ENCODE assay signal across 8 cellular contexts in genomic region chr22:19942886-19943664, GRCh38. TPM values are rescaled to one million over a fixed set of nuclear protein-coding genes. Genes with fewer than 3 reads are reported as not detected.
DNase-seq lines count a peak whose midpoint lies in the region; ATAC-seq and TF ChIP-seq lines count a peak whose summit lies in the region.

No MANE protein-coding gene starts in this region.

- H3K4me3 ChIP-seq in PC-3 (ENCODE audit: low read length) (peak overlapping the region; percentile 93), mucosa of descending colon (no peak overlapping the region), urinary bladder (ENCODE audit: low read depth, low read length) (no peak overlapping the region)

- POLR2A ChIA-PET in PC-3 (lab: Charles Lee; ENCODE audit: unreplicated experiment): no interaction called here

- no peaks in the 10 kb centered on the region for H3K27me3 ChIP-seq in PC-3 (ENCODE audit: low read length)

- BruUV-seq in PC-3 (replicated peaks; lab: Mats Ljungman, UMichigan): no TSS peak

- no peak for TF ChIP-seq CTCF in PC-3 (conservative IDR thresholded peaks at IDR 0.05; ENCODE audit: low read depth, low read length)
- no peak for TF ChIP-seq CTCF in mucosa of descending colon (IDR thresholded peaks at IDR 0.05)

- intact Hi-C loops in PC-3 (cut with micrococcal nuclease) (no loop called here), mucosa of descending colon (cut with DNase I, micrococcal nuclease) (no loop called here)

- 25% methylated on average over 10 of the region's 10 CpGs for WGBS in urinary bladder

- no peaks in the 10 kb centered on the region for H3K36me3 ChIP-seq in PC-3 (ENCODE audit: low read depth, low read length)
- H3K36me3 ChIP-seq in mucosa of descending colon (ENCODE audit: low read depth): no peaks in the 10 kb centered on the region
- no peaks in the 10 kb centered on the region for H3K36me3 ChIP-seq in urinary bladder (ENCODE audit: insufficient read depth)

- peak overlapping the region; percentile 93 for H3K4me3 Mint-ChIP-seq in activated T-cell treated with anti-CD3 and anti-CD28 coated beads, Interleukin-2, amount 50 U/mL, for 4 hours

- CTCF ChIA-PET in PC-3 (lab: Charles Lee): interaction anchor here (0.5 kb wide), 1 partner anchor 13 kb away, joined by 14 read pairs; no protein-coding TSS in a partner anchor

- H4K20me1 ChIP-seq in PC-3 (ENCODE audit: low read length): no peaks in the 10 kb centered on the region

- no peak for DNase-seq in activated T-cell treated with anti-CD3 and anti-CD28 coated beads, Interleukin-2, amount 50 U/mL, for 4 hours
- DNase-seq in activated T-cell treated with anti-CD3 and anti-CD28 coated beads for 4 hours: no peak
- DNase-seq in PC-3: peak; percentile 28
- peak; percentile 70 for DNase-seq in dermis blood vessel endothelial cell
- peak in 2 of 3 donors; percentile 30 to 34 for DNase-seq in mucosa of descending colon

- peak overlapping the region; percentile 95 for H3K9ac ChIP-seq in PC-3 (ENCODE audit: low read length)

- no peaks in the 10 kb centered on the region for H3K9me2 ChIP-seq in PC-3 (replicated peaks; ENCODE audit: low read length)

- peaks cover 38% of the 10 kb centered on the region for H3K79me2 ChIP-seq in PC-3 (ENCODE audit: low read length)

- H3F3A ChIP-seq in PC-3 (ENCODE audit: low read length, unreplicated experiment): no peaks in the 10 kb centered on the region

- H3K4me1 Mint-ChIP-seq in activated T-cell treated with anti-CD3 and anti-CD28 coated beads, Interleukin-2, amount 50 U/mL, for 4 hours (ENCODE audit: low read depth): peaks cover 39% of the 10 kb centered on the region

- peaks cover 6% of the 10 kb centered on the region for H3K36me3 Mint-ChIP-seq in activated T-cell treated with anti-CD3 and anti-CD28 coated beads, Interleukin-2, amount 50 U/mL, for 4 hours (ENCODE audit: insufficient read depth)

- peak overlapping the region; percentile 25 for H3K27ac ChIP-seq in PC-3 (ENCODE audit: low read length)
- peak overlapping the region; percentile 89 for H3K27ac ChIP-seq in urinary bladder (ENCODE audit: low read depth)

- H3K4me1 ChIP-seq in PC-3 (ENCODE audit: insufficient read depth, low read length) (peaks cover 23% of the 10 kb centered on the region), mucosa of descending colon (ENCODE audit: low read depth) (peaks cover 23% of the 10 kb centered on the region), urinary bladder (ENCODE audit: insufficient read depth) (peaks cover 3% of the 10 kb centered on the region)

- no peaks in the 10 kb centered on the region for H3K9me3 ChIP-seq in PC-3 (ENCODE audit: low read length)
- no peaks in the 10 kb centered on the region for H3K9me3 ChIP-seq in mucosa of descending colon

- H3K9me3 Mint-ChIP-seq in activated T-cell treated with anti-CD3 and anti-CD28 coated beads, Interleukin-2, amount 50 U/mL, for 4 hours: no peaks in the 10 kb centered on the region

- H3K4me2 ChIP-seq in PC-3 (ENCODE audit: low read length): peak overlapping the region; percentile 100

- no peak for ATAC-seq in activated T-cell treated with anti-CD3 and anti-CD28 coated beads, Interleukin-2, amount 50 U/mL, for 4 hours
- no peak for ATAC-seq in PC-3
- ATAC-seq in mucosa of descending colon: peak; percentile 2
- no peak for ATAC-seq in activated CD4-positive, CD25-positive, alpha-beta regulatory T cell treated with anti-CD3 and anti-CD28 coated beads, Interleukin-2, amount 50 U/mL, for 24 hours
- no peak for ATAC-seq in GM19035 (IDR thresholded peaks at IDR 0.05; ENCODE audit: unreplicated experiment)

- H3K27me3 Mint-ChIP-seq in activated T-cell treated with anti-CD3 and anti-CD28 coated beads, Interleukin-2, amount 50 U/mL, for 4 hours (ENCODE audit: low read depth): no peaks in the 10 kb centered on the region

- 0 out of 2 replicates have a peak overlapping the region, but pooled peaks have one; percentile 91 for H2AFZ ChIP-seq in PC-3 (ENCODE audit: low read length)

RNA-seq across cellular contexts. Expression of gene TXNRD2, which starts 1.5 kb away (rescaled TPM):
- total RNA-seq in activated T-cell treated with anti-CD3 and anti-CD28 coated beads, Interleukin-2, amount 50 U/mL, for 4 hours: 10 to 100 TPM; 15.4 to 21.6 (median 19.4) TPM
- 23.0 and 32.1 TPM in 2 replicates for total RNA-seq in PC-3 (2014; rRNA removed)
- 81.9 and 129 TPM in 2 replicates for total RNA-seq in dermis blood vessel endothelial cell
- total RNA-seq in mucosa of descending colon: 10 to 100 TPM; 20.9 to 23.6 (median 22.6) TPM
- 14.5 TPM for total RNA-seq in urinary bladder
- 18.1 TPM for polyA plus RNA-seq in urinary bladder

RNA-seq across cellular contexts. Expression of gene COMT, which starts 1.5 kb away (rescaled TPM):
- 100 to 1,000 TPM in 1 of 3 donors, 10 to 100 TPM in 2; 95.0 to 118 (median 95.5) TPM for total RNA-seq in activated T-cell treated with anti-CD3 and anti-CD28 coated beads, Interleukin-2, amount 50 U/mL, for 4 hours
- total RNA-seq in PC-3 (2014; rRNA removed) (204 and 205 TPM in 2 replicates), dermis blood vessel endothelial cell (551 and 616 TPM in 2 replicates), mucosa of descending colon (10 to 100 TPM; 61.2 to 88.7 (median 70.7) TPM), urinary bladder (52.7 TPM)
- polyA plus RNA-seq in urinary bladder: 198 TPM

Comparison
In these comparisons a context has a peak if more than half of its experiments do, and no peak if none do; other contexts are left out.
1. DNase-seq: peak in PC-3 (single experiment), dermis blood vessel endothelial cell (single experiment) and mucosa of descending colon (2 of 3); none in activated T-cell treated with anti-CD3 and anti-CD28 coated beads, Interleukin-2, amount 50 U/mL, for 4 hours (single experiment) and activated T-cell treated with anti-CD3 and anti-CD28 coated beads for 4 hours (single experiment).